29 cellular contexts compared by ENCODE assay signal in genomic region chr15:42854576-42854975, GRCh38.
"Had no signal": no experiment of that assay in that cellular context is flagged by ENCODE, and none has a peak within 500 bp of the region (broad histone marks: within the 10 kb centered on the region; RNA-seq: fewer than 3 reads in every experiment).

No MANE protein-coding gene starts in this region.

- H3K4me3 ChIP-seq: adrenal gland, body of pancreas, breast epithelium had no signal

- H3K36me3 ChIP-seq: adrenal gland, brain microvascular endothelial cell, breast epithelium had no signal

- H3K4me1 ChIP-seq: adrenal gland, body of pancreas, breast epithelium had no signal

- H3K9me3 ChIP-seq: adrenal gland, body of pancreas, breast epithelium had no signal

- H3K27me3 ChIP-seq: adrenal gland, body of pancreas, brain microvascular endothelial cell, breast epithelium had no signal

- H3K27ac ChIP-seq: adrenal gland, body of pancreas, brain microvascular endothelial cell, breast epithelium, VCaP had no signal

- ATAC-seq: activated CD8-positive, alpha-beta memory T cell treated with anti-CD3 and anti-CD28 coated beads, Interleukin-2, amount 10 ng/mL, durations not matched to agents 7 days and 5 days; activated CD8-positive, alpha-beta T cell treated with anti-CD3 and anti-CD28 coated beads, Interleukin-2, amount 10 ng/mL, durations not matched to agents 7 days and 5 days; activated naive CD8-positive, alpha-beta T cell treated with anti-CD3 and anti-CD28 coated beads, Interleukin-2, amount 50 U/mL, for 24 hours; body of pancreas had no signal

- DNase-seq: activated B cell treated with CpG ODN at 0.5 μM for 24 hours; activated CD4-positive, alpha-beta memory T cell treated with anti-CD3 and anti-CD28 coated beads, Interleukin-2, amount 10 ng/mL, durations not matched to agents 7 days and 5 days; activated CD4-positive, alpha-beta T cell treated with anti-CD3 and anti-CD28 coated beads for 48 hours; activated CD4-positive, alpha-beta T cell treated with anti-CD3 and anti-CD28 coated beads, Interleukin-2, amount 10 ng/mL, durations not matched to agents 7 days and 5 days; activated CD4-positive, alpha-beta T cell treated with anti-CD3 and anti-CD28 coated beads, Interleukin-2, amount 50 U/mL, for 48 hours; activated CD4-positive, CD25-positive, alpha-beta regulatory T cell treated with anti-CD3 and anti-CD28 coated beads, Interleukin-2, amount 50 U/mL, for 72 hours; activated CD8-positive, alpha-beta memory T cell treated with anti-CD3 and anti-CD28 coated beads for 24 hours; activated CD8-positive, alpha-beta memory T cell treated with anti-CD3 and anti-CD28 coated beads, Interleukin-2, amount 10 ng/mL, durations not matched to agents 7 days and 5 days; activated CD8-positive, alpha-beta memory T cell treated with anti-CD3 and anti-CD28 coated beads, Interleukin-2, amount 50 U/mL, for 48 hours; activated CD8-positive, alpha-beta T cell treated with anti-CD3 and anti-CD28 coated beads, Interleukin-2, amount 10 ng/mL, durations not matched to agents 7 days and 5 days; activated effector memory CD4-positive, alpha-beta T cell treated with Interleukin-2 at 50 U/mL for 16 hours; activated gamma-delta T cell; activated naive CD4-positive, alpha-beta T cell treated with anti-CD3 and anti-CD28 coated beads, Interleukin-2, amount 10 ng/mL, durations not matched to agents 7 days and 5 days; activated naive CD4-positive, alpha-beta T cell treated with Interleukin-2 at 50 U/mL for 16 hours; activated naive CD8-positive, alpha-beta T cell treated with anti-CD3 and anti-CD28 coated beads, Interleukin-2, amount 10 ng/mL, durations not matched to agents 7 days and 5 days; activated naive CD8-positive, alpha-beta T cell treated with anti-CD3 and anti-CD28 coated beads, Interleukin-2, amount 50 U/mL, for 24 hours; activated T-cell treated with anti-CD3 and anti-CD28 coated beads, Interleukin-2, amount 50 U/mL, for 24 hours; activated T-cell treated with anti-CD3 and anti-CD28 coated beads, Interleukin-2, amount 50 U/mL, for 48 hours; adrenal gland; amniotic stem cell; aorta; body of pancreas; brain microvascular endothelial cell; central memory CD4-positive, alpha-beta T cell; T-helper 1 cell; T-helper 2 cell; T-helper 9 cell had no signal
